ENCODE assay signal across 8 cellular contexts in the genomic region with DNA sequence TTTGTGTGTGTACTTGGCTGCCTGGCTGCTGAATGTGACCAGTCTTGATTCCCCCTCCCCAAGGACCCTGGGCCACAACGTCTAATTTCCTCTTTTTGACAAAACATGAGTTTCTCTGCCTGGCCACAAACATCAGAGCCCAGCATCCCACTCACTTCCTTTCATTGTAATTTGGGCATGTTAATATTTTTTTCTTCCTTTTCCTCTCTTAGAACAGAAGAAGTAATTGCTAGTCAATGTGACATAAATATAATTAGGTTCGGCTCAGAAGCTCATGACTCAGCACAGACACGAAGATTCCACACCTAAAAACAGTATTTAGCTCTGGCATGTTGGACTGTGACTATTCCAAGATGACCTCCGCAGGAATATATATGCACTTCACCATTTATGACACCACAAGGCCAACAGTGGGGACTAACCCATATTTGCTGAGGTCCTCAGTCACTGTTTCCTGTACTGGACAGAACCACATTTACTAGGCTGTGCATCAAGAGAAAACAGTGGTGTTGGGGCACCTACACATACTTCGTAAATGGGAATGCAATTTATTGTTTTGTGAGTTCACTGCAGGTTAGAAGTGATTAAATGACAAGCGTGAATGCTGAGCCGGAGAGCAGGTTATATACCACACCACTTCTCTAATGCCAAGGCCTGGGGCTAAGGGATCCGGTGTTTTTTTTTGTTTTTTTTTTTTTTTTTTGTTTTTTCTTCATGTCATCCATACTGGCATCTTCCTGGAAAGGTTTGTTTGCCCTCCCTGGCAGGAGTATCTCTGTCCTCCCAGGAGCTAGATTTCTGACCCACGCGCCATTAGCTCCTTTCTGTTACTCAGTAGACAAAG. TPM values are rescaled to one million over a fixed set of nuclear protein-coding genes. Genes with fewer than 3 reads are reported as not detected.
DNase-seq lines count a peak whose midpoint lies in the region; ATAC-seq and TF ChIP-seq lines count a peak whose summit lies in the region.

No MANE protein-coding gene starts in this region.

- no peak overlapping the region for H3K4me2 ChIP-seq in neuronal stem cell (ENCODE audit: insufficient read depth, low read length, poor library complexity, severe bottlenecking)

- H3K4me3 Mint-ChIP-seq in CD4-positive, alpha-beta memory T cell = peak overlapping the region in 6 of 8 donors; percentile 1 to 89 (median 50)

- no peak overlapping the region for H2BK15ac ChIP-seq in neuronal stem cell (ENCODE audit: low read length)

- H3K79me1 ChIP-seq in neuronal stem cell (ENCODE audit: low read depth, low read length) = no peaks in the 10 kb centered on the region

- no peak overlapping the region for H4K91ac ChIP-seq in neuronal stem cell (ENCODE audit: low read depth, low read length, poor library complexity)

- peaks cover 0 to 1% of the 10 kb centered on the region in 2 donors for H3K36me3 Mint-ChIP-seq in CD4-positive, alpha-beta memory T cell

- peaks cover 40% of the 10 kb centered on the region for H3K4me1 ChIP-seq in CD4-positive, alpha-beta memory T cell (ENCODE audit: insufficient read depth, low read length)
- H3K4me1 ChIP-seq in neuronal stem cell (ENCODE audit: control insufficient read depth in 2 of 2, insufficient read depth in 1 of 2, low read depth in 1 of 2, low read length in 2 of 2) = peaks cover 27 to 32% of the 10 kb centered on the region in 2 donors

- no peak overlapping the region for H3K9ac ChIP-seq in neuronal stem cell (ENCODE audit: low read depth, low read length, poor library complexity)

- H2BK12ac ChIP-seq in neuronal stem cell (ENCODE audit: low read length) = no peak overlapping the region

- WGBS in neuronal stem cell (ENCODE audit: extremely low coverage in 2 of 2, insufficient read length in 2 of 2, insufficient replicate concordance in 1 of 2), 2 donors = no CpG with 5 or more reads among the region's 10 CpGs

- H3K18ac ChIP-seq in neuronal stem cell (ENCODE audit: low read length) = peak overlapping the region; percentile 60

- H3K14ac ChIP-seq in neuronal stem cell (ENCODE audit: low read length) = no peak overlapping the region

- no peak overlapping the region for H2BK5ac ChIP-seq in neuronal stem cell (ENCODE audit: low read length)

- H3K4ac ChIP-seq in neuronal stem cell (ENCODE audit: low read length) = no peak overlapping the region

- H3K27me3 Mint-ChIP-seq in CD4-positive, alpha-beta memory T cell = peaks cover 0 to 3% of the 10 kb centered on the region in 2 donors

- DNase-seq in CD4-positive, alpha-beta memory T cell = no peak
- DNase-seq in NB4 (ENCODE audit: low read depth) (peak; percentile 96), cardiac fibroblast (ENCODE audit: low read depth in 2 of 2) (peak; percentile 35 to 51), neuronal stem cell (ENCODE audit: low spot score) (no peak), activated gamma-delta T cell treated with Interleukin-2 at 50 U/mL for 16 hours (no peak), NCI-H187 treated with DMSO at 0.1 percent for 48 hours (lab: John Stamatoyannopoulos, UW) (no peak)
- DNase-seq in stimulated activated CD4-positive, alpha-beta T cell treated with anti-CD3 and anti-CD28 coated beads, Interleukin-1b, Interleukin-23, amount 100 ng/mL, for 48 hours = no peak

- H3K4me3 ChIP-seq in CD4-positive, alpha-beta memory T cell (ENCODE audit: low read length in 2 of 2) = no peak overlapping the region
- H3K4me3 ChIP-seq in NB4 (ENCODE audit: low read depth, low read length) (peak overlapping the region; percentile 35), cardiac fibroblast (replicated peaks in 1 of 2; ENCODE audit: low read depth in 2 of 2, low read length in 2 of 2) (no peak overlapping the region), neuronal stem cell (ENCODE audit: low read length in 2 of 2) (no peak overlapping the region)

- H3K23ac ChIP-seq in neuronal stem cell (ENCODE audit: low read depth, low read length, poor library complexity) = no peak overlapping the region

- H3K4me1 Mint-ChIP-seq in CD4-positive, alpha-beta memory T cell = peaks cover 37 to 58% (median 44%) of the 10 kb centered on the region in 4 donors

- H2AK5ac ChIP-seq in neuronal stem cell (ENCODE audit: low read depth, low read length) = no peak overlapping the region

- H3K36me3 ChIP-seq in CD4-positive, alpha-beta memory T cell (ENCODE audit: insufficient read depth, low read length) = no peaks in the 10 kb centered on the region
- H3K36me3 ChIP-seq in neuronal stem cell (replicated peaks in 1 of 2; ENCODE audit: control insufficient read depth in 2 of 2, insufficient read depth in 2 of 2, low read length in 2 of 2) = no peaks in the 10 kb centered on the region

- CTCF ChIA-PET in CD4-positive, alpha-beta memory T cell (lab: Charles Lee; ENCODE audit: partially characterized antibody) = interaction anchor here (0.8 to 8.8 kb wide), 9 partner anchors 34 to 184 kb away, joined by 3 to 213 read pairs (median 5); no protein-coding TSS in a partner anchor

- ATAC-seq in HG02840 (IDR thresholded peaks at IDR 0.05; ENCODE audit: low FRiP score, unreplicated experiment) = no peak

- TF ChIP-seq CTCF in NB4 (IDR thresholded peaks at IDR 0.05; ENCODE audit: low read depth, low read length) (no peak), cardiac fibroblast (IDR thresholded peaks at IDR 0.05; ENCODE audit: low read depth, low read length) (no peak)

- peak overlapping the region; percentile 82 to 99 (median 98) for H3K27ac Mint-ChIP-seq in CD4-positive, alpha-beta memory T cell

- H3K27ac ChIP-seq in CD4-positive, alpha-beta memory T cell (ENCODE audit: low read depth, low read length) = no peak overlapping the region
- H3K27ac ChIP-seq in neuronal stem cell (replicated peaks; ENCODE audit: low read length) = no peak overlapping the region

- POLR2A ChIA-PET in CD4-positive, alpha-beta memory T cell (lab: Charles Lee; ENCODE audit: partially characterized antibody) = interaction anchor here (5.4 kb wide), 1 partner anchor 113 kb away, joined by 52 read pairs; no protein-coding TSS in a partner anchor

- intact Hi-C loops in CD4-positive, alpha-beta memory T cell (cut with micrococcal nuclease) = no loop called here

- H3K27me3 ChIP-seq in CD4-positive, alpha-beta memory T cell (ENCODE audit: insufficient read depth, low read length) = no peaks in the 10 kb centered on the region
- H3K27me3 ChIP-seq in neuronal stem cell (ENCODE audit: control insufficient read depth in 3 of 3, insufficient read depth in 3 of 3, low read depth in 1 of 3, low read length in 3 of 3) = no peaks in the 10 kb centered on the region

- H4K8ac ChIP-seq in neuronal stem cell (ENCODE audit: low read depth, low read length) = peak overlapping the region; percentile 33

- TF ChIP-seq POLR2A in NB4 (IDR thresholded peaks at IDR 0.05; ENCODE audit: extremely low read depth, insufficient read length) = peak; percentile 30

- H3K9me3 Mint-ChIP-seq in CD4-positive, alpha-beta memory T cell = no peaks in the 10 kb centered on the region

- H3K9me3 ChIP-seq in CD4-positive, alpha-beta memory T cell (ENCODE audit: control insufficient read depth in 1 of 2, low read length in 2 of 2) = no peaks in the 10 kb centered on the region
- no peaks in the 10 kb centered on the region for H3K9me3 ChIP-seq in neuronal stem cell (replicated peaks in 1 of 2; ENCODE audit: control insufficient read depth in 2 of 2, insufficient read depth in 1 of 2, low read depth in 1 of 2, low read length in 2 of 2)

- H2AFZ ChIP-seq in neuronal stem cell (ENCODE audit: low read length) = peak overlapping the region; percentile 58

- no peak overlapping the region for H2BK120ac ChIP-seq in neuronal stem cell (ENCODE audit: low read depth, low read length)

RNA-seq across cellular contexts. Expression of a gene that starts 4.2 kb away (rescaled TPM):
- not detected for total RNA-seq in CD4-positive, alpha-beta memory T cell
- polyA plus RNA-seq in CD4-positive, alpha-beta memory T cell = under 1 TPM in 1 of 2 donors, not detected in 1; 0.07 TPM
- polyA plus RNA-seq in neuronal stem cell (2013, experiment 1 of 2) = 0.04 TPM
- not detected for polyA plus RNA-seq in neuronal stem cell (2013, experiment 2 of 2)

RNA-seq across cellular contexts. Expression of a gene that starts 55.1 kb away (rescaled TPM):
- total RNA-seq in CD4-positive, alpha-beta memory T cell = 1 to 10 TPM; 3.9 to 4.0 TPM
- 1 to 10 TPM; 2.6 TPM for polyA plus RNA-seq in CD4-positive, alpha-beta memory T cell
- 15.9 TPM for polyA plus RNA-seq in neuronal stem cell (2013, experiment 1 of 2)
- polyA plus RNA-seq in neuronal stem cell (2013, experiment 2 of 2) = 15.5 TPM

Comparison
In these comparisons a context has a peak if more than half of its experiments do, and no peak if none do; other contexts are left out.
1. DNase-seq: peak in NB4 (single experiment) and cardiac fibroblast (2 of 2); none in CD4-positive, alpha-beta memory T cell (0 of 5), neuronal stem cell (single experiment), stimulated activated CD4-positive, alpha-beta T cell treated with anti-CD3 and anti-CD28 coated beads, Interleukin-1b, Interleukin-23, amount 100 ng/mL, for 48 hours (single experiment), activated gamma-delta T cell treated with Interleukin-2 at 50 U/mL for 16 hours (single experiment) and NCI-H187 treated with DMSO at 0.1 percent for 48 hours (single experiment).